ENCODE assay signal across 27 cellular contexts in genomic region chr12:114783176-114783575, GRCh38.
DNase-seq lines count a peak whose midpoint lies in the region; ATAC-seq and TF ChIP-seq lines count a peak whose summit lies in the region.
"Had no signal": no experiment of that assay in that cellular context is flagged by ENCODE, and none has a peak within 500 bp of the region (broad histone marks: within the 10 kb centered on the region; RNA-seq: fewer than 3 reads in every experiment).

No MANE protein-coding gene starts in this region.

- no peak overlapping the region for H2BK15ac ChIP-seq in mesenchymal stem cell (ENCODE audit: low read depth, poor library complexity, severe bottlenecking)

- H3K79me2 ChIP-seq in fibroblast of lung (ENCODE audit: control insufficient read depth, insufficient read depth, low read length): no peaks in the 10 kb centered on the region

- H3K4me2 ChIP-seq in fibroblast of lung (ENCODE audit: extremely low read depth, insufficient read depth, low read length) (no peak overlapping the region), mesenchymal stem cell (ENCODE audit: low read length, poor library complexity, severe bottlenecking) (no peak overlapping the region)
- H3K4me2 ChIP-seq: PC-9 had no signal

- no peak overlapping the region for H3K23ac ChIP-seq in mesenchymal stem cell (ENCODE audit: low read length in 2 of 2)

- H3K4me1 ChIP-seq in left ventricle myocardium inferior (no peaks in the 10 kb centered on the region), fibroblast of lung (ENCODE audit: control insufficient read depth, extremely low read depth, insufficient read depth, low read length) (no peaks in the 10 kb centered on the region), mesenchymal stem cell (ENCODE audit: control insufficient read depth, insufficient read depth, low read depth, low read length) (no peaks in the 10 kb centered on the region), mucosa of descending colon (ENCODE audit: low read depth) (no peaks in the 10 kb centered on the region)
- H3K4me1 ChIP-seq: BLaER1 treated with 17β-estradiol and CSF1 and Interleukin-3, amounts not matched to agents 10 nM and 100 nM; SJCRH30 had no signal

- H2AFZ ChIP-seq in fibroblast of lung (ENCODE audit: low read length): peak overlapping the region; percentile 38
- no peak overlapping the region for H2AFZ ChIP-seq in mesenchymal stem cell (ENCODE audit: low read depth, low read length)
- H2AFZ ChIP-seq: PC-9 had no signal

- H2BK120ac ChIP-seq in mesenchymal stem cell (ENCODE audit: low read depth, low read length): no peak overlapping the region

- H2AK5ac ChIP-seq in mesenchymal stem cell (ENCODE audit: low read length, severe bottlenecking): no peak overlapping the region

- H3K27ac ChIP-seq in left ventricle myocardium inferior (replicated peaks) (no peak overlapping the region), fibroblast of lung (ENCODE audit: insufficient read depth, low read length) (no peak overlapping the region), mesenchymal stem cell (ENCODE audit: low read length, poor library complexity, severe bottlenecking) (no peak overlapping the region)
- H3K27ac ChIP-seq: BLaER1 treated with 17β-estradiol and CSF1 and Interleukin-3, amounts not matched to agents 10 nM and 100 nM; PC-9; SJCRH30 had no signal

- 63% methylated on average over 5 of the region's 5 CpGs for WGBS in mesenchymal stem cell

- H3K18ac ChIP-seq in mesenchymal stem cell (ENCODE audit: low read depth in 1 of 2, low read length in 2 of 2): no peak overlapping the region

- no peaks in the 10 kb centered on the region for H3K9me3 ChIP-seq in left ventricle myocardium inferior (replicated peaks)
- no peaks in the 10 kb centered on the region for H3K9me3 ChIP-seq in fibroblast of lung (ENCODE audit: control insufficient read depth, insufficient read depth, low read depth, low read length)
- H3K9me3 ChIP-seq in mesenchymal stem cell (ENCODE audit: control insufficient read depth, low read length): no peaks in the 10 kb centered on the region
- H3K9me3 ChIP-seq in mucosa of descending colon: no peaks in the 10 kb centered on the region
- H3K9me3 ChIP-seq: BLaER1 treated with 17β-estradiol and CSF1 and Interleukin-3, amounts not matched to agents 10 nM and 100 nM; SJCRH30 had no signal

- no peak overlapping the region for H4K8ac ChIP-seq in mesenchymal stem cell (ENCODE audit: low read length)

- no peak overlapping the region for H2BK12ac ChIP-seq in mesenchymal stem cell (ENCODE audit: low read length in 2 of 2)

- no peaks in the 10 kb centered on the region for H3K79me1 ChIP-seq in mesenchymal stem cell (replicated peaks; ENCODE audit: low read length, poor library complexity, severe bottlenecking)

- no peak for TF ChIP-seq CTCF in left ventricle myocardium inferior (IDR thresholded peaks at IDR 0.05; ENCODE audit: borderline replicate concordance)
- no peak for TF ChIP-seq CTCF in fibroblast of lung (conservative IDR thresholded peaks at IDR 0.05 in 1 of 2, IDR thresholded peaks at IDR 0.05 in 1 of 2; ENCODE audit: low read depth in 1 of 2, low read length in 2 of 2)
- TF ChIP-seq CTCF in mucosa of descending colon (IDR thresholded peaks at IDR 0.05): no peak

- no peak overlapping the region for H3K4me3 ChIP-seq in left ventricle myocardium inferior
- H3K4me3 ChIP-seq in fibroblast of lung (replicated peaks in 1 of 4; ENCODE audit: control extremely low read depth in 1 of 4, insufficient read depth in 1 of 4, low read depth in 3 of 4, low read length in 4 of 4): no peak overlapping the region
- H3K4me3 ChIP-seq in mesenchymal stem cell (ENCODE audit: insufficient read depth in 1 of 2, low read depth in 1 of 2, low read length in 2 of 2): no peak overlapping the region
- H3K4me3 ChIP-seq in mucosa of descending colon: no peak overlapping the region
- H3K4me3 ChIP-seq: BLaER1 treated with 17β-estradiol and CSF1 and Interleukin-3, amounts not matched to agents 10 nM and 100 nM; K562; PC-9; SJCRH30 had no signal

- no peak overlapping the region for H4K91ac ChIP-seq in mesenchymal stem cell (ENCODE audit: low read length)

- H3K9ac ChIP-seq in fibroblast of lung (ENCODE audit: insufficient read depth, low read length) (no peak overlapping the region), mesenchymal stem cell (ENCODE audit: low read length) (no peak overlapping the region)
- H3K9ac ChIP-seq: BLaER1 treated with 17β-estradiol and CSF1 and Interleukin-3, amounts not matched to agents 10 nM and 100 nM had no signal

- intact Hi-C loops in left ventricle myocardium superior (cut with micrococcal nuclease) (no loop called here), left ventricle myocardium inferior (cut with micrococcal nuclease) (no loop called here), mucosa of descending colon (cut with DNase I, micrococcal nuclease) (no loop called here)

- H2BK5ac ChIP-seq in mesenchymal stem cell (ENCODE audit: low read depth, low read length, poor library complexity, severe bottlenecking): no peak overlapping the region

- DNase-seq in left ventricle myocardium superior: no peak
- no peak for DNase-seq in left ventricle myocardium inferior
- DNase-seq in fibroblast of lung (ENCODE audit: low read depth in 2 of 2): peak in 1 of 2 donors; percentile 68
- DNase-seq in mesenchymal stem cell: peak; percentile 73
- no peak for DNase-seq in effector CD4-positive, alpha-beta T cell
- DNase-seq in activated CD4-positive, alpha-beta T cell treated with anti-CD3 and anti-CD28 coated beads for 48 hours: no peak
- no peak for DNase-seq in mucosa of descending colon
- DNase-seq: AML-193; CD4-positive, alpha-beta T cell; DND-41; H9; Kasumi-1; NCI-H1092 treated with DMSO at 0.1 percent for 48 hours; NCI-H146; NCI-H1930; NCI-H2107; NCI-H446 treated with DMSO at 0.1 percent for 48 hours; NCI-H526; NCI-H82; PC-9; SJCRH30 had no signal

- no peaks in the 10 kb centered on the region for H3K27me3 ChIP-seq in left ventricle myocardium inferior (ENCODE audit: low read depth)
- H3K27me3 ChIP-seq in fibroblast of lung (ENCODE audit: control insufficient read depth, insufficient read depth, low read length): no peaks in the 10 kb centered on the region
- no peaks in the 10 kb centered on the region for H3K27me3 ChIP-seq in mesenchymal stem cell (ENCODE audit: control insufficient read depth in 1 of 2, insufficient read depth in 1 of 2, low read length in 2 of 2)
- H3K27me3 ChIP-seq: BLaER1 treated with 17β-estradiol and CSF1 and Interleukin-3, amounts not matched to agents 10 nM and 100 nM; SJCRH30 had no signal

- H3K14ac ChIP-seq in mesenchymal stem cell (ENCODE audit: low read length in 2 of 2): no peak overlapping the region

- peak; percentile 63 for ATAC-seq in left ventricle myocardium superior
- ATAC-seq in GM21529 (IDR thresholded peaks at IDR 0.05; ENCODE audit: unreplicated experiment): no peak
- ATAC-seq in mucosa of descending colon: no peak
- ATAC-seq: HepG2, K562, Right ventricle myocardium inferior, SK-N-SH treated with all-trans-retinoic acid at 6 μM for 48 hours had no signal

- H3K4ac ChIP-seq in mesenchymal stem cell (ENCODE audit: low read depth in 1 of 2, low read length in 2 of 2): no peak overlapping the region

- H3K36me3 ChIP-seq in left ventricle myocardium inferior (no peaks in the 10 kb centered on the region), fibroblast of lung (ENCODE audit: control insufficient read depth, insufficient read depth, low read length) (no peaks in the 10 kb centered on the region), mesenchymal stem cell (ENCODE audit: control insufficient read depth in 1 of 2, insufficient read depth in 2 of 2, low read depth in 1 of 2, low read length in 2 of 2) (no peaks in the 10 kb centered on the region), mucosa of descending colon (ENCODE audit: low read depth) (no peaks in the 10 kb centered on the region)
- H3K36me3 ChIP-seq: BLaER1 treated with 17β-estradiol and CSF1 and Interleukin-3, amounts not matched to agents 10 nM and 100 nM; SJCRH30 had no signal

- H4K20me1 ChIP-seq in fibroblast of lung (ENCODE audit: control insufficient read depth, extremely low read depth, insufficient read depth, low read length): no peaks in the 10 kb centered on the region
- H4K20me1 ChIP-seq: BLaER1 treated with 17β-estradiol and CSF1 and Interleukin-3, amounts not matched to agents 10 nM and 100 nM had no signal
